ENCODE assay signal across 9 cellular contexts in genomic region chr6:28543671-28544131, GRCh38. TPM values are rescaled to one million over a fixed set of nuclear protein-coding genes. Genes with fewer than 3 reads are reported as not detected.
DNase-seq lines count a peak whose midpoint lies in the region; ATAC-seq and TF ChIP-seq lines count a peak whose summit lies in the region.
"Had no signal": no experiment of that assay in that cellular context is flagged by ENCODE, and none has a peak within 500 bp of the region (broad histone marks: within the 10 kb centered on the region; RNA-seq: fewer than 3 reads in every experiment).

No MANE protein-coding gene starts in this region.

- intact Hi-C loops in spleen (cut with DNase I; ENCODE audit: low total_unique reads), result no loop called here
- intact Hi-C loops in heart left ventricle (cut with DNase I), result no loop called here

- no peaks in the 10 kb centered on the region for H3K79me1 ChIP-seq in mesendoderm (ENCODE audit: low read length)

- no peak overlapping the region for H4K5ac ChIP-seq in mesendoderm (ENCODE audit: low read length)

- no peak for TF ChIP-seq CTCF in NB4 (IDR thresholded peaks at IDR 0.05; ENCODE audit: low read depth, low read length)
- no peak for TF ChIP-seq CTCF in spleen (IDR thresholded peaks at IDR 0.05 in 8 of 11, conservative IDR thresholded peaks at IDR 0.05 in 3 of 11)
- TF ChIP-seq CTCF in heart left ventricle (IDR thresholded peaks at IDR 0.05), result no peak

- H4K8ac ChIP-seq in mesendoderm (ENCODE audit: low read depth, low read length), result no peak overlapping the region

- no CpG with 5 or more reads among the region's 22 CpGs for WGBS in mesendoderm (ENCODE audit: extremely low coverage, insufficient coverage, low lambda C conversion rate)
- WGBS in spleen, 5 donors, result 7 to 15% (median 12%) methylated on average over 20 to 22 of the region's 22 CpGs
- 17 to 26% (median 18%) methylated on average over 22 of the region's 22 CpGs for WGBS in heart left ventricle, 4 donors

- no peaks in the 10 kb centered on the region for H3K36me3 Mint-ChIP-seq in activated naive CD8-positive, alpha-beta T cell treated with anti-CD3 and anti-CD28 coated beads, Interleukin-2, amount 10 ng/mL, durations not matched to agents 7 days and 5 days

- peak overlapping the region; percentile 82 for H3K56ac ChIP-seq in mesendoderm (ENCODE audit: low read length)

- no peak overlapping the region for H3K4ac ChIP-seq in mesendoderm (ENCODE audit: low read depth, low read length)

- H3K9ac ChIP-seq in ES-I3 (ENCODE audit: low read depth, low read length), result peak overlapping the region; percentile 63
- peak overlapping the region; percentile 74 for H3K9ac ChIP-seq in mesendoderm (ENCODE audit: low read length)

- no peaks in the 10 kb centered on the region for H3K9me3 ChIP-seq in ES-I3 (ENCODE audit: control insufficient read depth, insufficient read depth, low read length)
- H3K9me3 ChIP-seq in spleen, result peaks cover 0 to 25% (median 5%) of the 10 kb centered on the region in 8 donors
- peaks cover 0 to 2% (median 0%) of the 10 kb centered on the region in 12 donors for H3K9me3 ChIP-seq in heart left ventricle

- no peak overlapping the region for H2BK120ac ChIP-seq in mesendoderm (ENCODE audit: low read depth, low read length)

- POLR2A ChIA-PET in activated naive CD8-positive, alpha-beta T cell treated with anti-CD3 and anti-CD28 coated beads, Interleukin-2, amount 10 ng/mL, durations not matched to agents 7 days and 5 days (lab: Charles Lee), result no interaction called here

- peak overlapping the region; percentile 70 for H2BK5ac ChIP-seq in mesendoderm (ENCODE audit: low read length)

- no peaks in the 10 kb centered on the region for H3K4me1 ChIP-seq in ES-I3 (ENCODE audit: insufficient read depth, low read length)
- no peaks in the 10 kb centered on the region for H3K4me1 ChIP-seq in mesendoderm (ENCODE audit: control insufficient read depth, low read depth, low read length)
- peaks cover 0 to 18% (median 5%) of the 10 kb centered on the region in 6 donors for H3K4me1 ChIP-seq in spleen
- peaks cover 0 to 6% (median 0%) of the 10 kb centered on the region in 12 donors for H3K4me1 ChIP-seq in heart left ventricle

- H3K27ac ChIP-seq in mesendoderm (ENCODE audit: low read depth, low read length), result peak overlapping the region; percentile 48
- peak overlapping the region in 1 of 8 donors; percentile 6 for H3K27ac ChIP-seq in spleen
- H3K27ac ChIP-seq in heart left ventricle, result no peak overlapping the region

- ATAC-seq in activated naive CD8-positive, alpha-beta T cell treated with anti-CD3 and anti-CD28 coated beads, Interleukin-2, amount 10 ng/mL, durations not matched to agents 7 days and 5 days (ENCODE audit: low read depth), result peak; percentile 51
- ATAC-seq in GM19035 (IDR thresholded peaks at IDR 0.05; ENCODE audit: unreplicated experiment) (no peak), GM18861 (IDR thresholded peaks at IDR 0.05; ENCODE audit: unreplicated experiment) (no peak), heart left ventricle (no peak)

- H3K4me3 Mint-ChIP-seq in activated naive CD8-positive, alpha-beta T cell treated with anti-CD3 and anti-CD28 coated beads, Interleukin-2, amount 10 ng/mL, durations not matched to agents 7 days and 5 days, result peak overlapping the region; percentile 87

- no peaks in the 10 kb centered on the region for H3K79me2 ChIP-seq in mesendoderm (ENCODE audit: control insufficient read depth, insufficient read depth, low read length)

- H3K18ac ChIP-seq in mesendoderm (ENCODE audit: low read length), result no peak overlapping the region

- peaks cover 66% of the 10 kb centered on the region for H3K27me3 Mint-ChIP-seq in activated naive CD8-positive, alpha-beta T cell treated with anti-CD3 and anti-CD28 coated beads, Interleukin-2, amount 10 ng/mL, durations not matched to agents 7 days and 5 days

- H3K4me3 ChIP-seq in NB4 (ENCODE audit: low read depth, low read length) (peak overlapping the region; percentile 57), mesendoderm (ENCODE audit: low read length) (peak overlapping the region; percentile 59), spleen (peak overlapping the region in 4 of 8 donors; percentile 10 to 62 (median 26)), heart left ventricle (peak overlapping the region in 4 of 12 donors; percentile 2 to 17 (median 9))

- H3K4me2 ChIP-seq in mesendoderm (ENCODE audit: low read length), result peak overlapping the region; percentile 91

- H2AK5ac ChIP-seq in mesendoderm (ENCODE audit: low read length), result no peak overlapping the region

- peak overlapping the region; percentile 51 for H3K27ac Mint-ChIP-seq in activated naive CD8-positive, alpha-beta T cell treated with anti-CD3 and anti-CD28 coated beads, Interleukin-2, amount 10 ng/mL, durations not matched to agents 7 days and 5 days

- no peak overlapping the region for H2BK15ac ChIP-seq in mesendoderm (replicated peaks; ENCODE audit: low read depth)

- no peak overlapping the region for H3K23ac ChIP-seq in mesendoderm (ENCODE audit: low read length)

- H3K27me3 ChIP-seq in mesendoderm (ENCODE audit: insufficient read depth, low read length, poor library complexity) (no peaks in the 10 kb centered on the region), spleen (replicated peaks in 1 of 7) (peaks cover 0 to 94% (median 8%) of the 10 kb centered on the region in 7 donors), heart left ventricle (peaks cover 0 to 76% (median 17%) of the 10 kb centered on the region in 9 donors)

- no peaks in the 10 kb centered on the region for H3K36me3 ChIP-seq in ES-I3 (ENCODE audit: insufficient read depth, low read length)
- no peaks in the 10 kb centered on the region for H3K36me3 ChIP-seq in mesendoderm (ENCODE audit: control insufficient read depth, insufficient read depth, low read length)
- H3K36me3 ChIP-seq in spleen, result no peaks in the 10 kb centered on the region
- H3K36me3 ChIP-seq in heart left ventricle, result no peaks in the 10 kb centered on the region

- H3K9me3 Mint-ChIP-seq in activated naive CD8-positive, alpha-beta T cell treated with anti-CD3 and anti-CD28 coated beads, Interleukin-2, amount 10 ng/mL, durations not matched to agents 7 days and 5 days, result peaks cover 2% of the 10 kb centered on the region

- DNase-seq in NB4 (ENCODE audit: low read depth), result peak; percentile 62
- DNase-seq in activated naive CD8-positive, alpha-beta T cell treated with anti-CD3 and anti-CD28 coated beads, Interleukin-2, amount 10 ng/mL, durations not matched to agents 7 days and 5 days, result peak; percentile 48
- DNase-seq in mesendoderm, result peak; percentile 66
- no peak for DNase-seq in spleen
- DNase-seq in heart left ventricle, result no peak

- TF ChIP-seq POLR2A in NB4 (IDR thresholded peaks at IDR 0.05; ENCODE audit: extremely low read depth, insufficient read length), result no peak
- no peak for TF ChIP-seq POLR2A in spleen (IDR thresholded peaks at IDR 0.05)
- no peak for TF ChIP-seq POLR2A in heart left ventricle (IDR thresholded peaks at IDR 0.05)

- H3K4me1 Mint-ChIP-seq in activated naive CD8-positive, alpha-beta T cell treated with anti-CD3 and anti-CD28 coated beads, Interleukin-2, amount 10 ng/mL, durations not matched to agents 7 days and 5 days, result peaks cover 24% of the 10 kb centered on the region

RNA-seq across cellular contexts. Expression of gene GPX5, which starts 18.0 kb away (rescaled TPM):
- not detected for total RNA-seq in activated naive CD8-positive, alpha-beta T cell treated with anti-CD3 and anti-CD28 coated beads, Interleukin-2, amount 10 ng/mL, durations not matched to agents 7 days and 5 days
- 0.15 TPM for polyA plus RNA-seq in mesendoderm (2013, experiment 1 of 2)
- polyA plus RNA-seq in mesendoderm (2013, experiment 2 of 2), result 0.18 TPM
- total RNA-seq in spleen (not detected), heart left ventricle (not detected)
- polyA plus RNA-seq in spleen (not detected), heart left ventricle (not detected)
- total RNA-seq: temporal lobe had no signal

RNA-seq across cellular contexts. Expression of gene GPX6, which starts 28.1 kb away (rescaled TPM):
- total RNA-seq in activated naive CD8-positive, alpha-beta T cell treated with anti-CD3 and anti-CD28 coated beads, Interleukin-2, amount 10 ng/mL, durations not matched to agents 7 days and 5 days, result not detected
- not detected for polyA plus RNA-seq in mesendoderm (2013, experiment 1 of 2)
- not detected for polyA plus RNA-seq in mesendoderm (2013, experiment 2 of 2)
- total RNA-seq in spleen (not detected), heart left ventricle (not detected)
- polyA plus RNA-seq in spleen (not detected), heart left ventricle (not detected)
- total RNA-seq: temporal lobe had no signal

Comparison
In these comparisons a context has a peak if more than half of its experiments do, and no peak if none do; other contexts are left out.
1. DNase-seq: peak in NB4 (single experiment), activated naive CD8-positive, alpha-beta T cell treated with anti-CD3 and anti-CD28 coated beads, Interleukin-2, amount 10 ng/mL, durations not matched to agents 7 days and 5 days (single experiment) and mesendoderm (single experiment); none in spleen (single experiment) and heart left ventricle (0 of 5).